Comparison of ENCODE assay signal across 8 cellular contexts in the genomic region with DNA sequence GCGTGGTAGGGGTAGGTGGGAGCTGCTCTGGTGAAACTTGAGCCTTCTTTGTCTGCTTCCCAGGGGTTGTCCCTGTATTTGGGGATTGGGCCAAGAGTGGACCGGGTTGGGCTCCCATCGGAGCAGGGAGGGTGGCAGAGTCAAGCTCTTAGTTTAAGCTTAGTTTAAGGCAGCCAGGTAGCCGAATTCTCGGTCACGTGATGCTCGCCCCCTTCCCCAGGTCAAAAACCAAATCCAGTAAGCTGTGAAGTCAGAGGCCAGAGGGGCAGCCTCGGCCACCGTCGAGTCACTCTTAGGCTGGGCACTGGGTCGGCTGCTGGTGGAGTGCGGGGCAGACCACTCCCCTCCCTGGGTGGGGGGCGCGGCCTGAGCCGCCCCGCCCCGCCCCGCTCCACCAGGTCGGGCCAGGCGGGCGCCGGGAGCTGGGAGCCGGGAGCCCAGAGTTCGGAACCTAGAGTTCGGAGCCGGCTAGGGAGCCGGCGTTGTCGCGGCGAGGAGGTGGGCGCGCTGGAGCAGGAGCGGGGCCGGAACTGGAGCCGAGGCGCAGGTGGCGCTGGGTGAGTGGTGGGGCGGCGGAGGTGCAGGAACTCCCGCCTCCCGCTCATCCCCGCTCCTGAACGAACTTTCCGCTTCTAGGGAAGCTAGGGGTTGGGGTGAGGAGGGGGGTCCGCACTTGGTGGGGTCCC. TPM values are rescaled to one million over a fixed set of nuclear protein-coding genes. Genes with fewer than 3 reads are reported as not detected.
DNase-seq lines count a peak whose midpoint lies in the region; ATAC-seq and TF ChIP-seq lines count a peak whose summit lies in the region.

No MANE protein-coding gene starts in this region.

- peak overlapping the region; percentile 79 for H3K4me2 ChIP-seq in mesenchymal stem cell (ENCODE audit: low read length, poor library complexity, severe bottlenecking)

- H3K36me3 ChIP-seq in GM06990 (ENCODE audit: control insufficient read depth, insufficient read depth, low read length) = peaks cover 3% of the 10 kb centered on the region; the same call in 1 of the 2 replicates
- H3K36me3 ChIP-seq in HUES48 (ENCODE audit: control insufficient read depth, insufficient read depth, low read length) = peaks cover 26% of the 10 kb centered on the region
- H3K36me3 ChIP-seq in mesenchymal stem cell (ENCODE audit: control insufficient read depth in 1 of 2, insufficient read depth in 2 of 2, low read depth in 1 of 2, low read length in 2 of 2) = peaks cover 17 to 20% of the 10 kb centered on the region in 2 experiments
- H3K36me3 ChIP-seq in thoracic aorta = no peaks in the 10 kb centered on the region

- peak overlapping the region; percentile 46 for H2BK5ac ChIP-seq in mesenchymal stem cell (ENCODE audit: low read depth, low read length, poor library complexity, severe bottlenecking)

- H4K8ac ChIP-seq in mesenchymal stem cell (ENCODE audit: low read length) = peak overlapping the region; percentile 91

- peak overlapping the region; percentile 45 to 98 for H2BK12ac ChIP-seq in mesenchymal stem cell (ENCODE audit: low read length in 2 of 2)

- no peak overlapping the region for H2BK120ac ChIP-seq in mesenchymal stem cell (ENCODE audit: low read depth, low read length)

- H3K9ac ChIP-seq in HUES48 (ENCODE audit: low read depth, low read length) (peak overlapping the region; percentile 52), mesenchymal stem cell (ENCODE audit: low read length) (peak overlapping the region; percentile 98)

- DNase-seq in GM06990 (ENCODE audit: extremely low read depth, insufficient read length) = no peak
- DNase-seq in T-helper 9 cell = peak; percentile 29
- no peak for DNase-seq in coronary artery (ENCODE audit: low spot score)
- DNase-seq in mesenchymal stem cell = no peak
- DNase-seq in thoracic aorta (ENCODE audit: low spot score) = no peak
- no peak for DNase-seq in NCI-H1092 treated with DMSO at 0.1 percent for 48 hours (lab: John Stamatoyannopoulos, UW)

- H2BK15ac ChIP-seq in mesenchymal stem cell (ENCODE audit: low read depth, poor library complexity, severe bottlenecking) = no peak overlapping the region

- H3K18ac ChIP-seq in mesenchymal stem cell (ENCODE audit: low read depth in 1 of 2, low read length in 2 of 2) = peak overlapping the region; percentile 94 to 99

- peak overlapping the region in 1 of 2 experiments; percentile 1 for H3K23ac ChIP-seq in mesenchymal stem cell (ENCODE audit: low read length in 2 of 2)

- no peaks in the 10 kb centered on the region for H3K9me3 ChIP-seq in HUES48 (ENCODE audit: control insufficient read depth, insufficient read depth, low read length)
- no peaks in the 10 kb centered on the region for H3K9me3 ChIP-seq in mesenchymal stem cell (ENCODE audit: control insufficient read depth, low read length)
- no peaks in the 10 kb centered on the region for H3K9me3 ChIP-seq in thoracic aorta

- peak overlapping the region; percentile 65 for H2AFZ ChIP-seq in mesenchymal stem cell (ENCODE audit: low read depth, low read length)

- peak overlapping the region; percentile 89 for H4K91ac ChIP-seq in mesenchymal stem cell (ENCODE audit: low read length)

- ATAC-seq in thoracic aorta (ENCODE audit: insufficient number of reproducible peaks, low FRiP score, low read depth) (no peak), GM19455 (IDR thresholded peaks at IDR 0.05; ENCODE audit: unreplicated experiment) (no peak)

- peak overlapping the region in 1 of 2 experiments; percentile 62 for H3K14ac ChIP-seq in mesenchymal stem cell (ENCODE audit: low read length in 2 of 2)

- 14% methylated on average over 15 of the region's 46 CpGs for WGBS in mesenchymal stem cell

- peaks cover 8% of the 10 kb centered on the region for H3K79me1 ChIP-seq in mesenchymal stem cell (replicated peaks; ENCODE audit: low read length, poor library complexity, severe bottlenecking)

- H3K27me3 ChIP-seq in GM06990 (replicated peaks; ENCODE audit: control insufficient read depth, insufficient read depth, low read length) (no peaks in the 10 kb centered on the region), HUES48 (ENCODE audit: control insufficient read depth, insufficient read depth, low read length) (no peaks in the 10 kb centered on the region), mesenchymal stem cell (ENCODE audit: control insufficient read depth in 1 of 2, insufficient read depth in 1 of 2, low read length in 2 of 2) (no peaks in the 10 kb centered on the region), thoracic aorta (replicated peaks; ENCODE audit: insufficient read depth) (no peaks in the 10 kb centered on the region)

- H3K4me1 ChIP-seq in HUES48 (ENCODE audit: control insufficient read depth, insufficient read depth, low read length) (peaks cover 25% of the 10 kb centered on the region), mesenchymal stem cell (ENCODE audit: control insufficient read depth, insufficient read depth, low read depth, low read length) (peaks cover 29% of the 10 kb centered on the region), thoracic aorta (ENCODE audit: control insufficient read depth in 1 of 2, low read depth in 2 of 2) (peaks cover 12 to 27% of the 10 kb centered on the region in 2 donors)

- TF ChIP-seq CTCF in GM06990 (IDR thresholded peaks at IDR 0.05; ENCODE audit: insufficient read depth, low read length, poor library complexity, severe bottlenecking) (no peak), coronary artery (IDR thresholded peaks at IDR 0.05) (no peak), thoracic aorta (IDR thresholded peaks at IDR 0.05) (no peak)

- peak overlapping the region; percentile 92 for H3K4me3 ChIP-seq in GM06990 (replicated peaks; ENCODE audit: low read depth, low read length)
- peak overlapping the region; percentile 88 for H3K4me3 ChIP-seq in HUES48 (ENCODE audit: low read depth, low read length)
- H3K4me3 ChIP-seq in coronary artery = peak overlapping the region; percentile 85
- peak overlapping the region; percentile 75 to 80 for H3K4me3 ChIP-seq in mesenchymal stem cell (ENCODE audit: insufficient read depth in 1 of 2, low read depth in 1 of 2, low read length in 2 of 2)
- peak overlapping the region; percentile 87 for H3K4me3 ChIP-seq in thoracic aorta

- H2AK5ac ChIP-seq in mesenchymal stem cell (ENCODE audit: low read length, severe bottlenecking) = peak overlapping the region; percentile 57

- H3K4ac ChIP-seq in mesenchymal stem cell (ENCODE audit: low read depth in 1 of 2, low read length in 2 of 2) = peak overlapping the region; percentile 52 to 96

- H3K27ac ChIP-seq in HUES48 (ENCODE audit: low read depth, low read length) (peak overlapping the region; percentile 87), coronary artery (peak overlapping the region; percentile 99 to 100), mesenchymal stem cell (ENCODE audit: low read length, poor library complexity, severe bottlenecking) (peak overlapping the region; percentile 99), thoracic aorta (peak overlapping the region; percentile 97 to 98)

RNA-seq across cellular contexts. Expression of a gene that starts 2.8 kb away (rescaled TPM):
- 89.8 TPM for polyA plus RNA-seq in mesenchymal stem cell (2013, experiment 1 of 2)
- polyA plus RNA-seq in mesenchymal stem cell (2013, experiment 2 of 2) = 87.3 TPM
- 100 to 1,000 TPM; 127 to 165 TPM for total RNA-seq in thoracic aorta

RNA-seq across cellular contexts. Expression of a gene that starts 9.5 kb away (rescaled TPM):
- 2.6 TPM for polyA plus RNA-seq in mesenchymal stem cell (2013, experiment 1 of 2)
- polyA plus RNA-seq in mesenchymal stem cell (2013, experiment 2 of 2) = 2.5 TPM
- total RNA-seq in thoracic aorta = 10 to 100 TPM in 1 of 2 donors, 1 to 10 TPM in 1; 5.3 to 16.6 TPM

RNA-seq across cellular contexts. Expression of a gene that starts 9.5 kb away (rescaled TPM):
- polyA plus RNA-seq in mesenchymal stem cell (2013, experiment 1 of 2) = 86.8 TPM
- polyA plus RNA-seq in mesenchymal stem cell (2013, experiment 2 of 2) = 86.1 TPM
- 10 to 100 TPM; 51.9 to 56.6 TPM for total RNA-seq in thoracic aorta

RNA-seq across cellular contexts. Expression of a gene that starts 27.5 kb away (rescaled TPM):
- 11.1 TPM for polyA plus RNA-seq in mesenchymal stem cell (2013, experiment 1 of 2)
- polyA plus RNA-seq in mesenchymal stem cell (2013, experiment 2 of 2) = 10.9 TPM
- 1 to 10 TPM; 3.5 to 4.3 TPM for total RNA-seq in thoracic aorta

RNA-seq across cellular contexts. Expression of a gene that starts 34.1 kb away (rescaled TPM):
- 1.3 TPM for polyA plus RNA-seq in mesenchymal stem cell (2013, experiment 1 of 2)
- 1.0 TPM for polyA plus RNA-seq in mesenchymal stem cell (2013, experiment 2 of 2)
- total RNA-seq in thoracic aorta = 1 to 10 TPM in 1 of 2 donors, under 1 TPM in 1; 0.14 to 1.1 TPM
